9 cellular contexts compared by ENCODE assay signal in the genomic region with DNA sequence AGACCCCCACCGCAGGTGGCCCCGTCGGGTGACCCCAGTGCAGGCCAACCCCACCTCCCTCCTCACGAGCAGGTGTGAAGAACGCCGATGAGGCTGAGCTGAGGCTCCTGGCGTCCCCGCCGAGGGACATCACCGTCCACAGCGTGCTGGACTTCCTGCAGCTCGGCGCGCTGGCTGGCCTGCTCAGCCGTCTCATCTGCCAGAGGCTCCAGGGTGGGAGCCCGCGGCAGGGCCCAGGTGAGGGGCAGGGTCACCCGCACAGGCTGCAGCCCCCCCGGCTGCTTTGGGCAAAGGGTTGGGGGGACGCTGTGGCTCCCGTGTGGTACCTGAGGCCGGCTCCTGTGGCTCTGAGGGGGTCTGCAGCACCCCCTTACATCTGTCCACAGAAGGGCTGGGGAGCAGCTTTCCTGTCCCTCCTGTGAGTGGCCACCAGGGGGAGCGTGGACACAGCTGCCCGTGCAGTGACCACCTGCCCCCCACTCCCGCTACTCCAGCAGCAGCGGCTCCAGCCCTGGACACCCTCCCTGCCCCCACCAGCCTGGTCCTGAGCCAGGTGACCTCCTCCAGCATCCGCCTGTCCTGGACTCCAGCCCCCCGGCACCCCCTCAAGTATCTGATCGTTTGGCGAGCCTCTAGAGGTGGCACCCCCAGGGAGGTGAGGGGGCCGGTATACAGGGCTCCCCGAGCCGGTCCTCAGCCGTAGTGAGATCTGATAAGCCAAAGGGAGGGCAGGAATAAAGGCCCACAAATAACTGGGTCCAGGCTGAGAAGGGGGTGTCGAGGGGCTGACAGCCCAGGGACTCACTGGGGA. TPM values are rescaled to one million over a fixed set of nuclear protein-coding genes. Genes with fewer than 3 reads are reported as not detected.
DNase-seq lines count a peak whose midpoint lies in the region; ATAC-seq and TF ChIP-seq lines count a peak whose summit lies in the region.
"Had no signal": no experiment of that assay in that cellular context is flagged by ENCODE, and none has a peak within 500 bp of the region (broad histone marks: within the 10 kb centered on the region; RNA-seq: fewer than 3 reads in every experiment).

No MANE protein-coding gene starts in this region.

- CTCF ChIA-PET in activated CD8-positive, alpha-beta T cell treated with anti-CD3 and anti-CD28 coated beads for 36 hours (lab: Charles Lee) = interaction anchor here (0.8 to 4.1 kb wide), 10 partner anchors 13 to 148 kb away, joined by 3 to 42 read pairs (median 4); a partner anchor contains a TSS

- DNase-seq in NCI-H1436 (lab: John Stamatoyannopoulos, UW) (peak; percentile 13), NCI-H1436 treated with DMSO at 0.1 percent for 48 hours (lab: John Stamatoyannopoulos, UW) (no peak), LHCN-M2 (ENCODE audit: low read depth) (peak; percentile 15), glomerular visceral epithelial cell (ENCODE audit: extremely low spot score) (peak; percentile 49), retinal pigment epithelial cell (ENCODE audit: low read depth) (no peak), putamen (ENCODE audit: low spot score) (no peak)
- DNase-seq in activated CD8-positive, alpha-beta T cell treated with anti-CD3 and anti-CD28 coated beads for 36 hours = peak; percentile 44

- no peak overlapping the region for H3K4me3 Mint-ChIP-seq in activated CD8-positive, alpha-beta T cell treated with anti-CD3 and anti-CD28 coated beads for 36 hours
- H3K4me3 Mint-ChIP-seq: natural killer cell treated with Interleukin-12 subunit alpha and Interleukin-12 subunit beta and Interleukin-15 and Interleukin-18, amount 100 ng/mL, for 72 hours had no signal

- no peak overlapping the region for H3K27ac Mint-ChIP-seq in activated CD8-positive, alpha-beta T cell treated with anti-CD3 and anti-CD28 coated beads for 36 hours
- H3K27ac Mint-ChIP-seq: natural killer cell treated with Interleukin-12 subunit alpha and Interleukin-12 subunit beta and Interleukin-15 and Interleukin-18, amount 100 ng/mL, for 72 hours had no signal

- peak; percentile 74 for ATAC-seq in activated CD8-positive, alpha-beta T cell treated with anti-CD3 and anti-CD28 coated beads for 36 hours
- ATAC-seq in HG03354 (IDR thresholded peaks at IDR 0.05; ENCODE audit: poor library complexity, severe bottlenecking, unreplicated experiment) = no peak

- no peaks in the 10 kb centered on the region for H3K36me3 Mint-ChIP-seq in activated CD8-positive, alpha-beta T cell treated with anti-CD3 and anti-CD28 coated beads for 36 hours (ENCODE audit: low read depth)
- H3K36me3 Mint-ChIP-seq: natural killer cell treated with Interleukin-12 subunit alpha and Interleukin-12 subunit beta and Interleukin-15 and Interleukin-18, amount 100 ng/mL, for 72 hours had no signal

- intact Hi-C loops in activated CD8-positive, alpha-beta T cell treated with anti-CD3 and anti-CD28 coated beads for 36 hours (cut with micrococcal nuclease) = loop anchor here (5.0 kb wide), 1 partner anchor 73 kb away; no protein-coding TSS in a partner anchor

- no peak overlapping the region for H3K4me3 ChIP-seq in retinal pigment epithelial cell (ENCODE audit: low read length)

- H3K9me3 Mint-ChIP-seq in activated CD8-positive, alpha-beta T cell treated with anti-CD3 and anti-CD28 coated beads for 36 hours = no peaks in the 10 kb centered on the region
- H3K9me3 Mint-ChIP-seq: natural killer cell treated with Interleukin-12 subunit alpha and Interleukin-12 subunit beta and Interleukin-15 and Interleukin-18, amount 100 ng/mL, for 72 hours had no signal

- H3K4me1 Mint-ChIP-seq in activated CD8-positive, alpha-beta T cell treated with anti-CD3 and anti-CD28 coated beads for 36 hours (ENCODE audit: low read depth) = no peaks in the 10 kb centered on the region

- peaks cover 9% of the 10 kb centered on the region for H3K27me3 Mint-ChIP-seq in activated CD8-positive, alpha-beta T cell treated with anti-CD3 and anti-CD28 coated beads for 36 hours

- TF ChIP-seq CTCF in activated CD8-positive, alpha-beta T cell treated with anti-CD3 and anti-CD28 coated beads for 36 hours (IDR thresholded peaks at IDR 0.05) = peak; percentile 84
- peak; percentile 86 for TF ChIP-seq CTCF in retinal pigment epithelial cell (conservative IDR thresholded peaks at IDR 0.05; ENCODE audit: low read depth, low read length)

- POLR2A ChIA-PET in activated CD8-positive, alpha-beta T cell treated with anti-CD3 and anti-CD28 coated beads for 36 hours (lab: Charles Lee) = no interaction called here

RNA-seq across cellular contexts. Expression of a gene that starts 16.5 kb away (rescaled TPM):
- 0.06 TPM in 1 of 2 replicates, not detected in the other for total RNA-seq in LHCN-M2 (2014; rRNA removed)
- not detected for polyA plus RNA-seq in LHCN-M2 (2012)
- total RNA-seq in activated CD8-positive, alpha-beta T cell treated with anti-CD3 and anti-CD28 coated beads for 36 hours = under 1 TPM in 1 of 2 experiments, not detected in 1; 0.04 TPM
- total RNA-seq: natural killer cell treated with Interleukin-12 subunit alpha and Interleukin-12 subunit beta and Interleukin-15 and Interleukin-18, amount 100 ng/mL, for 72 hours had no signal

RNA-seq across cellular contexts. Expression of a gene that starts 36.9 kb away (rescaled TPM):
- 61.8 and 62.5 TPM in 2 replicates for total RNA-seq in LHCN-M2 (2014; rRNA removed)
- polyA plus RNA-seq in LHCN-M2 (2012) = 54.8 TPM
- total RNA-seq in activated CD8-positive, alpha-beta T cell treated with anti-CD3 and anti-CD28 coated beads for 36 hours = 10 to 100 TPM; 71.3 to 75.0 TPM

RNA-seq across cellular contexts. Expression of a gene that starts 51.7 kb away (rescaled TPM):
- not detected in 2 replicates for total RNA-seq in LHCN-M2 (2014; rRNA removed)
- polyA plus RNA-seq in LHCN-M2 (2012) = not detected
- total RNA-seq in activated CD8-positive, alpha-beta T cell treated with anti-CD3 and anti-CD28 coated beads for 36 hours = not detected
- total RNA-seq: natural killer cell treated with Interleukin-12 subunit alpha and Interleukin-12 subunit beta and Interleukin-15 and Interleukin-18, amount 100 ng/mL, for 72 hours had no signal

RNA-seq across cellular contexts. Expression of a gene that starts 55.2 kb away (rescaled TPM):
- not detected in 2 replicates for total RNA-seq in LHCN-M2 (2014; rRNA removed)
- not detected for polyA plus RNA-seq in LHCN-M2 (2012)
- not detected for total RNA-seq in activated CD8-positive, alpha-beta T cell treated with anti-CD3 and anti-CD28 coated beads for 36 hours
- total RNA-seq: natural killer cell treated with Interleukin-12 subunit alpha and Interleukin-12 subunit beta and Interleukin-15 and Interleukin-18, amount 100 ng/mL, for 72 hours had no signal

Comparison
In these comparisons a context has a peak if more than half of its experiments do, and no peak if none do; other contexts are left out.
1. DNase-seq: peak in NCI-H1436 (single experiment), LHCN-M2 (single experiment), activated CD8-positive, alpha-beta T cell treated with anti-CD3 and anti-CD28 coated beads for 36 hours (single experiment) and glomerular visceral epithelial cell (single experiment); none in NCI-H1436 treated with DMSO at 0.1 percent for 48 hours (single experiment), retinal pigment epithelial cell (single experiment) and putamen (single experiment).